In genomic region chr12:2285462-2285861, GRCh38 we compare ENCODE assay signal across 14 cellular contexts.
DNase-seq lines count a peak whose midpoint lies in the region; ATAC-seq and TF ChIP-seq lines count a peak whose summit lies in the region.
"Had no signal": no experiment of that assay in that cellular context is flagged by ENCODE, and none has a peak within 500 bp of the region (broad histone marks: within the 10 kb centered on the region; RNA-seq: fewer than 3 reads in every experiment).

No MANE protein-coding gene starts in this region.

- TF ChIP-seq CTCF in sigmoid colon (IDR thresholded peaks at IDR 0.05): no peak

- peak overlapping the region in 7 of 11 experiments; percentile 77 to 92 (median 82); a peak in 13 of 22 replicates for H3K27ac ChIP-seq in BLaER1 treated with 17β-estradiol and CSF1 and Interleukin-3, amounts not matched to agents 10 nM and 100 nM
- H3K27ac ChIP-seq in SK-N-MC (peak overlapping the region; percentile 99), sigmoid colon (peak overlapping the region; percentile 77 to 89 (median 84))

- H3K9me3 ChIP-seq in BLaER1 treated with 17β-estradiol and CSF1 and Interleukin-3, amounts not matched to agents 10 nM and 100 nM (replicated peaks in 1 of 11): peaks cover 3 to 22% (median 16%) of the 10 kb centered on the region in 11 experiments; a peak in 18 of 22 replicates
- no peaks in the 10 kb centered on the region; the same call in 1 of the 2 replicates for H3K9me3 ChIP-seq in SK-N-MC (ENCODE audit: low read depth, low read length)
- no peaks in the 10 kb centered on the region for H3K9me3 ChIP-seq in sigmoid colon

- H3K36me3 ChIP-seq in BLaER1 treated with 17β-estradiol and CSF1 and Interleukin-3, amounts not matched to agents 10 nM and 100 nM: no peaks in the 10 kb centered on the region
- H3K36me3 ChIP-seq in SK-N-MC (ENCODE audit: insufficient read depth, low read length) (0 out of 2 replicates have a peak, but pooled peaks cover 3% of the 10 kb centered on the region), sigmoid colon (no peaks in the 10 kb centered on the region)
- H3K36me3 ChIP-seq: MG63 had no signal

- no peak overlapping the region for H3K4me3 ChIP-seq in BLaER1 treated with 17β-estradiol and CSF1 and Interleukin-3, amounts not matched to agents 10 nM and 100 nM
- H3K4me3 ChIP-seq in SK-N-MC (peak overlapping the region; percentile 69), sigmoid colon (no peak overlapping the region)
- H3K4me3 ChIP-seq: MG63 had no signal

- H3K4me2 ChIP-seq in BLaER1 treated with 17β-estradiol and CSF1 and Interleukin-3, amounts not matched to agents 10 nM and 100 nM: peak overlapping the region; percentile 24 to 89 (median 78)

- no peak for ATAC-seq in left lobe of liver
- no peak for ATAC-seq in GM18909 (IDR thresholded peaks at IDR 0.05; ENCODE audit: poor library complexity, unreplicated experiment)

- TF ChIP-seq EP300 in sigmoid colon (IDR thresholded peaks at IDR 0.05): no peak

- no peaks in the 10 kb centered on the region for H3K27me3 ChIP-seq in BLaER1 treated with 17β-estradiol and CSF1 and Interleukin-3, amounts not matched to agents 10 nM and 100 nM
- H3K27me3 ChIP-seq in sigmoid colon: no peaks in the 10 kb centered on the region
- H3K27me3 ChIP-seq: MG63 had no signal

- 93 to 95% methylated on average over 14 of the region's 14 CpGs for WGBS in sigmoid colon, 2 donors

- intact Hi-C loops in sigmoid colon (cut with DNase I): loop anchor here (5.0 kb wide), 2 partner anchors 228 to 488 kb away; no protein-coding TSS in a partner anchor

- peak overlapping the region in 3 of 11 experiments; percentile 76 to 79 (median 79); a peak in 4 of 22 replicates for H3K9ac ChIP-seq in BLaER1 treated with 17β-estradiol and CSF1 and Interleukin-3, amounts not matched to agents 10 nM and 100 nM
- peak overlapping the region; percentile 46 for H3K9ac ChIP-seq in SK-N-MC (ENCODE audit: insufficient read length)

- no peaks in the 10 kb centered on the region for H4K20me1 ChIP-seq in BLaER1 treated with 17β-estradiol and CSF1 and Interleukin-3, amounts not matched to agents 10 nM and 100 nM

- peaks cover 69 to 87% (median 82%) of the 10 kb centered on the region in 10 experiments for H3K4me1 ChIP-seq in BLaER1 treated with 17β-estradiol and CSF1 and Interleukin-3, amounts not matched to agents 10 nM and 100 nM
- peaks cover 0 to 91% (median 87%) of the 10 kb centered on the region in 4 donors for H3K4me1 ChIP-seq in sigmoid colon

- TF ChIP-seq POLR2A in sigmoid colon (IDR thresholded peaks at IDR 0.05): no peak

- DNase-seq in SK-N-MC (ENCODE audit: low read depth, low spot score) (no peak), left lobe of liver (ENCODE audit: low spot score) (peak; percentile 31), sigmoid colon (no peak), NCI-H2107 treated with DMSO at 0.1 percent for 48 hours (lab: John Stamatoyannopoulos, UW; ENCODE audit: unreplicated experiment) (no peak), NCI-H748 treated with DMSO at 0.1 percent for 48 hours (lab: John Stamatoyannopoulos, UW) (no peak)
- DNase-seq in activated CD8-positive, alpha-beta memory T cell treated with anti-CD3 and anti-CD28 coated beads, Interleukin-2, amount 50 U/mL, for 48 hours: no peak
- DNase-seq: activated CD4-positive, CD25-positive, alpha-beta regulatory T cell; activated gamma-delta T cell; cortex of kidney; stimulated activated CD4-positive, alpha-beta T cell treated with anti-CD3 and anti-CD28 coated beads, Interleukin-12 subunit alpha, Interleukin-12 subunit beta, amount 100 ng/mL, for 4 hours; stimulated activated CD4-positive, alpha-beta T cell treated with anti-CD3 and anti-CD28 coated beads, Interleukin-4, amount 100 ng/mL, for 4 hours had no signal
